Comparison of ENCODE assay signal across 8 cellular contexts in the genomic region with DNA sequence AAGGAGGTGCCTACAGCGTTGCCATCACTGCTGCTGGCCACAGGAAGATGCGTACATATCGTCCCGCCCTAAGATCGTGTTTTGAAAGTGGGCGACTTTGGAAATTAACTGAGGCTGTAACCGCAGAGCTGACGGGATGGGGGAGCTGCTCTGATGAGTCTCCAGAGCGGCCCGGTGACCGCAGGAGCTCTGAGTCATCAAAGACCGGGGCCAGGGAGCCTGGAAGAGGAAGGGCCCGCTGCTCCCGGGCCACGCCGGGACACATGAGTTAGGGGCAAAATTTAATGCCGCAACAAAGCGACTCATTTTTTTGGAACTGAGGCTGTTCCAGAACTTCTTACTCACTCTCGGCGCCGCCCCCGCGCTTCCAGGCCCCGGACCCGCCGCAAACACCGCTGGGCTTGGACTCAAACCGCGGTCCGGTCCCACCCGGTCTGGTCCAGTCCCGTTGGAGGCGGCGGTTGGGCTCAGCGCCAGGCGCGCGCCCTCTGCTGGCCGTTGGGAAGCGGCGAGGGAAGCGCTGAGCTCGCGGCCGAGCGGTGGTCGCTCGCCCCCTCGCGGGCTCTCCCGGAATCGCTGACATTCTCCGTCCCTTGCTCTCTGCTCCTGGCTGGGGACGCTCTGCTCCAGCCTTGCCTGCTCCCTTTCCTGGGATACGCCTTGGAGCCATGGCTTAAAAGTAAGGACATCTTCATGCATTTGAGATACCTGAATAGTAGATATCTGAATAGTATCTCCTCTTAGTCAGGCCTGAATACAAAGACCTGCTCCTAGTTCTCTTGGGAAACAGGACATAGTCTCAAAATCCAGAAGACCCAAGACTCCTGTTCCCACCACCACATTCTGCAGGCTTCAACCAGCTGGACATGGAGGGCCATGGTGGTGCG. TPM values are rescaled to one million over a fixed set of nuclear protein-coding genes. Genes with fewer than 3 reads are reported as not detected.
DNase-seq lines count a peak whose midpoint lies in the region; ATAC-seq and TF ChIP-seq lines count a peak whose summit lies in the region.
"Not testable (repeated sequence)": the region's sequence is repeated elsewhere in the genome, so short reads cannot be mapped to it uniquely, and the experiment has no call there.

No MANE protein-coding gene starts in this region.

- not testable (repeated sequence) for H3K4me3 ChIP-seq in SJCRH30; parathyroid adenoma (ENCODE audit: low read depth, low read length)

- not testable (repeated sequence) for H3K27ac ChIP-seq in 22Rv1, SJCRH30
- H3K27ac ChIP-seq in parathyroid adenoma, result peak overlapping the region; percentile 4

- not testable (repeated sequence) for H3K9me3 ChIP-seq in SJCRH30 (replicated peaks); parathyroid adenoma (ENCODE audit: control insufficient read depth, low read length)

- peak; percentile 70 for ATAC-seq in GM21786 (IDR thresholded peaks at IDR 0.05; ENCODE audit: unreplicated experiment)
- ATAC-seq in HG03457 (IDR thresholded peaks at IDR 0.05; ENCODE audit: unreplicated experiment), result peak; percentile 55

- H3K4me2 ChIP-seq in parathyroid adenoma (ENCODE audit: low read length), result not testable (repeated sequence)

- H3K9ac ChIP-seq in parathyroid adenoma, result not testable (repeated sequence)

- peak; percentile 98 for TF ChIP-seq CTCF in 22Rv1 (IDR thresholded peaks at IDR 0.05)
- peak; percentile 26 for TF ChIP-seq CTCF in GM13977 (IDR thresholded peaks at IDR 0.05; ENCODE audit: extremely low read depth, insufficient read depth, missing control alignments)
- peak; percentile 25 for TF ChIP-seq CTCF in parathyroid adenoma (IDR thresholded peaks at IDR 0.05)

- H3K79me2 ChIP-seq in parathyroid adenoma, result not testable (repeated sequence)

- H2AFZ ChIP-seq in parathyroid adenoma, result peak overlapping the region; percentile 60

- DNase-seq in GM13977 (ENCODE audit: low spot score) (peak; percentile 56), SJCRH30 (peak; percentile 18 to 54), T47D (ENCODE audit: low read depth in 1 of 2, low spot score in 1 of 2) (peak; percentile 34 to 41), hepatic stellate cell (ENCODE audit: low spot score) (peak; percentile 21)

- in situ Hi-C loops in GM13977 (cut with MboI; ENCODE audit: low pct_unique_long_range_greater_than_20kb, low sequenced_read_pairs, unreplicated experiment); T47D (cut with HindIII; ENCODE audit: low pct_unique_long_range_greater_than_20kb, low sequenced_read_pairs): not testable (repeated sequence)

- not testable (repeated sequence) for H3K4me1 ChIP-seq in SJCRH30, parathyroid adenoma

- H3K36me3 ChIP-seq in SJCRH30; parathyroid adenoma (ENCODE audit: control insufficient read depth, insufficient read depth, low read length): not testable (repeated sequence)

- H3K27me3 ChIP-seq in SJCRH30; parathyroid adenoma (ENCODE audit: control insufficient read depth, insufficient read depth, low read length): not testable (repeated sequence)

RNA-seq across cellular contexts. Expression of a gene that starts 39.5 kb away (rescaled TPM):
- 21.6 and 23.0 TPM in 2 replicates for total RNA-seq in SJCRH30 (2014; rRNA removed; shearing (Covaris generic))

RNA-seq across cellular contexts. Expression of a gene that starts 54.8 kb away (rescaled TPM):
- total RNA-seq in SJCRH30 (2014; rRNA removed; shearing (Covaris generic)), result 9.4 and 10.1 TPM in 2 replicates

Comparison
In these comparisons a context has a peak if more than half of its experiments do, and no peak if none do; other contexts are left out.
1. CTCF ChIP-seq: peak in every context shown above with its lines; median percentile 98 in 22Rv1; 26 in GM13977; 25 in parathyroid adenoma.